12 cellular contexts compared by ENCODE assay signal in the genomic region with DNA sequence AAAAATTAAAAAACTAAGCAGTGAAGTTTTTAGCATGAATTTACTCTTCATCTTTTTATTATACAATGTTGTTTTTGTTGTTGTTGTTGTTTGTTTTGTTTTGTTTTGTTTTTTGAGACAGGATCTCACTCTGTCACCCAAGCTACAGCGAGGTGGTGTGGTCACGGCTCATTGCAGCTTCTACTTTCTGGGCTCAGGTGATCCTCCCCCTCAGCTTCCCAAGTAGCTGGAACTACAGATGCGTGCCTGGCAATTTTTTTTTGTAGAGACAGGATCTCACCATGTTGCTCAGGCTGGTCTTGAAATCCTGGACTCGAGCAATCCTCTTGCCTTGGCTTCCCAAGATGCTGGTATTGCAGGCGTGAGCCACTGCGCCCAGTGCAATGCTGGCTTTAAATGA.
"Had no signal": no experiment of that assay in that cellular context is flagged by ENCODE, and none has a peak within 500 bp of the region (broad histone marks: within the 10 kb centered on the region; RNA-seq: fewer than 3 reads in every experiment).

No MANE protein-coding gene starts in this region.

- FAIRE-seq: astrocyte had no signal

- ATAC-seq: left colon, psoas muscle, sciatic nerve had no signal

- H3K36me3 ChIP-seq: spleen had no signal

- H3K4me3 ChIP-seq: dorsolateral prefrontal cortex, psoas muscle, spleen had no signal

- H3K27ac ChIP-seq: psoas muscle had no signal

- DNase-seq: activated CD4-positive, CD25-positive, alpha-beta regulatory T cell; activated effector memory CD4-positive, alpha-beta T cell treated with Interleukin-2 at 50 U/mL for 16 hours; activated T-cell treated with anti-CD3 and anti-CD28 coated beads, Interleukin-2, amount 50 U/mL, for 24 hours; dorsolateral prefrontal cortex; immature natural killer cell; left colon; occipital lobe; psoas muscle; spleen; stimulated activated CD4-positive, alpha-beta T cell treated with anti-CD3 and anti-CD28 coated beads, Interleukin-1b, Interleukin-23, amount 100 ng/mL, for 48 hours had no signal

- H3K27me3 ChIP-seq: dorsolateral prefrontal cortex, spleen had no signal
